ENCODE assay signal across 8 cellular contexts in genomic region chr15:40859206-40859851, GRCh38. TPM values are rescaled to one million over a fixed set of nuclear protein-coding genes. Genes with fewer than 3 reads are reported as not detected.
DNase-seq lines count a peak whose midpoint lies in the region; ATAC-seq and TF ChIP-seq lines count a peak whose summit lies in the region.

No MANE protein-coding gene starts in this region.

- no peak overlapping the region for H3K4me2 ChIP-seq in H9 (ENCODE audit: insufficient read depth, insufficient read length, low read length)

- no peak overlapping the region for H2AFZ ChIP-seq in H9 (ENCODE audit: low read length)

- TF ChIP-seq CTCF in H9 (conservative IDR thresholded peaks at IDR 0.05) (peak; percentile 92), choroid plexus epithelial cell (conservative IDR thresholded peaks at IDR 0.05; ENCODE audit: low read depth, low read length) (peak; percentile 90), lower leg skin (IDR thresholded peaks at IDR 0.05) (no peak)

- intact Hi-C loops in lower leg skin (cut with DNase I; ENCODE audit: low total_unique reads), result no loop called here

- no peak overlapping the region for H3K14ac ChIP-seq in H9 (ENCODE audit: insufficient read depth, low read length)

- H3K18ac ChIP-seq in H9 (ENCODE audit: insufficient read length, low read depth, low read length), result no peak overlapping the region

- no peak overlapping the region for H2BK15ac ChIP-seq in H9 (ENCODE audit: low read depth, low read length)

- H3K23me2 ChIP-seq in H9 (ENCODE audit: insufficient read length, low read depth, low read length, poor library complexity, severe bottlenecking), result no peaks in the 10 kb centered on the region

- no peak overlapping the region for H2BK12ac ChIP-seq in H9 (ENCODE audit: insufficient read length, low read depth, low read length)

- H3K27ac Mint-ChIP-seq in H9, result peak overlapping the region in 1 of 3 experiments; percentile 95; a peak in 3 of 7 replicates

- no peaks in the 10 kb centered on the region for H3K9me3 Mint-ChIP-seq in H9

- H3K36me3 Mint-ChIP-seq in H9 (ENCODE audit: insufficient read depth in 1 of 3, low read depth in 3 of 3), result peaks cover 8 to 38% (median 34%) of the 10 kb centered on the region in 3 experiments; a peak in 6 of 7 replicates

- H3K9me3 ChIP-seq in H9 (ENCODE audit: control insufficient read depth, low read depth, low read length), result no peaks in the 10 kb centered on the region

- no peak for TF ChIP-seq POLR2A in lower leg skin (IDR thresholded peaks at IDR 0.05)

- H4K20me1 ChIP-seq in H9 (ENCODE audit: control insufficient read depth, insufficient read depth, insufficient read length), result no peaks in the 10 kb centered on the region

- no peak overlapping the region for H3T11ph ChIP-seq in H9 (ENCODE audit: low read length)

- H3K9ac ChIP-seq in H9 (ENCODE audit: extremely low read depth, insufficient read length, low read length), result no peak overlapping the region

- H3K4me1 Mint-ChIP-seq in H9, result peaks cover 23 to 27% of the 10 kb centered on the region in 2 experiments

- no peak overlapping the region for H4K8ac ChIP-seq in H9 (replicated peaks; ENCODE audit: insufficient read length, low read depth, low read length)

- no peak overlapping the region for H2BK20ac ChIP-seq in H9 (ENCODE audit: low read depth, low read length, poor library complexity, severe bottlenecking)

- H3K4me3 ChIP-seq in choroid plexus epithelial cell (ENCODE audit: low read depth, low read length) (no peak overlapping the region), lower leg skin (ENCODE audit: low read depth, poor library complexity, severe bottlenecking) (no peak overlapping the region)

- no CpG with 5 or more reads among the region's 18 CpGs for WGBS in H9 (ENCODE audit: extremely low coverage, insufficient read length, low lambda C conversion rate)
- WGBS in lower leg skin, 2 donors, result 44 to 54% methylated on average over 18 of the region's 18 CpGs

- H3K4me3 Mint-ChIP-seq in H9, result no peak overlapping the region; a peak in 1 of 5 replicates

- no peaks in the 10 kb centered on the region for H3K4me1 ChIP-seq in H9 (ENCODE audit: insufficient read depth, low read length)

- peaks cover 4% of the 10 kb centered on the region; the same call in 1 of the 2 replicates for H3K27me3 Mint-ChIP-seq in H9 (ENCODE audit: low read depth)

- no peak overlapping the region for H3K56ac ChIP-seq in H9 (ENCODE audit: insufficient read length, low read depth, low read length)

- H3K79me2 ChIP-seq in H9 (ENCODE audit: insufficient read depth, low read length), result no peaks in the 10 kb centered on the region

- no peak overlapping the region for H3K4ac ChIP-seq in H9 (ENCODE audit: low read depth, low read length)

- H3K27ac ChIP-seq in H9 (ENCODE audit: insufficient read length, low read depth, low read length), result no peak overlapping the region

- H2BK5ac ChIP-seq in H9 (ENCODE audit: insufficient read length, low read length), result no peak overlapping the region

- H3K27me3 ChIP-seq in H9 (ENCODE audit: insufficient read depth, low read length), result no peaks in the 10 kb centered on the region

- ATAC-seq in GM19455 (IDR thresholded peaks at IDR 0.05; ENCODE audit: unreplicated experiment), result no peak

- DNase-seq in COR-L47 (lab: John Stamatoyannopoulos, UW) (peak; percentile 68), H9 (peak; percentile 95), NCI-H446 treated with DMSO at 0.1 percent for 48 hours (lab: John Stamatoyannopoulos, UW) (peak; percentile 26), choroid plexus epithelial cell (ENCODE audit: low read depth) (peak; percentile 88), lower leg skin (ENCODE audit: low spot score in 2 of 2) (peak; percentile 69 to 95)
- DNase-seq in activated CD4-positive, alpha-beta T cell treated with anti-CD3 and anti-CD28 coated beads for 4 hours, result peak; percentile 79 to 82
- DNase-seq in stimulated activated CD4-positive, alpha-beta T cell treated with anti-CD3 and anti-CD28 coated beads, TNF-alpha, amount 100 ng/mL, for 4 hours (ENCODE audit: low read depth in 3 of 3), result peak; percentile 59 to 76 (median 75)

- H4K5ac ChIP-seq in H9 (ENCODE audit: insufficient read length, low read depth, low read length), result no peak overlapping the region

- no peak overlapping the region for H3K23ac ChIP-seq in H9 (ENCODE audit: insufficient read length, low read depth, low read length)

- no peak overlapping the region for H2AK5ac ChIP-seq in H9 (ENCODE audit: insufficient read length, low read length)

- no peak overlapping the region for H2BK120ac ChIP-seq in H9 (ENCODE audit: low read depth, low read length, poor library complexity, severe bottlenecking)

- H4K91ac ChIP-seq in H9 (ENCODE audit: insufficient read length, low read depth, low read length), result no peak overlapping the region

- no peaks in the 10 kb centered on the region for H3K79me1 ChIP-seq in H9 (ENCODE audit: insufficient read depth, low read depth, low read length, poor library complexity, severe bottlenecking)

RNA-seq across cellular contexts. Expression of gene RHOV, which starts 14.7 kb away (rescaled TPM):
- total RNA-seq in H9 (2021) (3.9 and 4.3 TPM in 2 replicates), lower leg skin (100 to 1,000 TPM in 1 of 4 donors, 10 to 100 TPM in 3; 78.5 to 111 (median 95.9) TPM)

RNA-seq across cellular contexts. Expression of gene SPINT1, which starts 15.5 kb away (rescaled TPM):
- total RNA-seq in H9 (2021) (129 and 130 TPM in 2 replicates), lower leg skin (100 to 1,000 TPM; 428 to 515 (median 502) TPM)

RNA-seq across cellular contexts. Expression of gene PPP1R14D, which starts 30.8 kb away (rescaled TPM):
- total RNA-seq in H9 (2021) (not detected in 2 replicates), lower leg skin (1 to 10 TPM in 2 of 4 donors, under 1 TPM in 1, not detected in 1; 0.65 to 4.8 (median 2.4) TPM)

RNA-seq across cellular contexts. Expression of gene VPS18, which starts 34.9 kb away (rescaled TPM):
- total RNA-seq in H9 (2021) (45.0 and 46.1 TPM in 2 replicates), lower leg skin (10 to 100 TPM; 15.4 to 29.9 (median 25.7) TPM)

RNA-seq across cellular contexts. Expression of gene DNAJC17, which starts 52.1 kb away (rescaled TPM):
- total RNA-seq in H9 (2021) (38.3 and 44.4 TPM in 2 replicates), lower leg skin (10 to 100 TPM; 16.5 to 53.1 (median 29.3) TPM)

Comparison
In these comparisons a context has a peak if more than half of its experiments do, and no peak if none do; other contexts are left out.
1. DNase-seq: peak in every context shown above with its lines; median percentile 95 in H9; 88 in choroid plexus epithelial cell; 82 in lower leg skin; 80 in activated CD4-positive, alpha-beta T cell treated with anti-CD3 and anti-CD28 coated beads for 4 hours; 75 in stimulated activated CD4-positive, alpha-beta T cell treated with anti-CD3 and anti-CD28 coated beads, TNF-alpha, amount 100 ng/mL, for 4 hours; 68 in COR-L47; 26 in NCI-H446 treated with DMSO at 0.1 percent for 48 hours.
2. CTCF ChIP-seq: peak in H9 (single experiment) and choroid plexus epithelial cell (single experiment); none in lower leg skin (0 of 3).
3. RNA of gene RHOV, which starts 14.7 kb away (total RNA-seq): 78.5 to 111 TPM in lower leg skin; 3.9 to 4.3 TPM in H9; every median in the first group is over 10 times any median in the second.